In the genomic region with DNA sequence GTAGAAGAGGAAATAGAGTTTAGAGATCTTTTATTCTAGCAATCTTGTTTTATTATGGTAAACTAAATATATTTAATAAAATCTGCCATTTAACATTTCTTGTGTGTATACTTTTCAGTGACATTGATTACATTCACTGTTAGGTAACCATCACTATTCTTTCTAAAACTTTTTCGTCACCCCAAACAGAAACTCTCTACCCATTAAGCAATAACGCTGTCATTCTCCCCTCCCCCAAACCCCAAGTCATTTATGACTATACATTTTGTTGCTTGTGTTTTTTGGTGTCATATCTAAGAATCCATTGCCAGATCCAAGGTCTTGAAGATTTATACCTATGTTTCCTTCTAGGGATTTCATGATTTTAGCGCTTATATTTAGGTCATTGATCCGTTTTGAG, we compare ENCODE assay signal across 25 cellular contexts. TPM values are rescaled to one million over a fixed set of nuclear protein-coding genes. Genes with fewer than 3 reads are reported as not detected.
DNase-seq lines count a peak whose midpoint lies in the region; ATAC-seq and TF ChIP-seq lines count a peak whose summit lies in the region.
"Had no signal": no experiment of that assay in that cellular context is flagged by ENCODE, and none has a peak within 500 bp of the region (broad histone marks: within the 10 kb centered on the region; RNA-seq: fewer than 3 reads in every experiment).

No MANE protein-coding gene starts in this region.

- peak; percentile 56 to 61 for ATAC-seq in activated T-cell treated with anti-CD3 and anti-CD28 coated beads, Interleukin-2, amount 50 U/mL, for 72 hours (replicated peaks in 1 of 2)
- no peak for ATAC-seq in WTC11
- peak; percentile 56 to 59 for ATAC-seq in natural killer cell treated with Interleukin-12 subunit alpha and Interleukin-12 subunit beta and Interleukin-15 and Interleukin-18, amount 100 ng/mL, for 72 hours
- ATAC-seq: activated CD8-positive, alpha-beta memory T cell treated with anti-CD3 and anti-CD28 coated beads, Interleukin-2, amount 10 ng/mL, durations not matched to agents 7 days and 5 days; right lobe of liver had no signal

- POLR2A ChIA-PET in WTC11 (lab: Charles Lee): no interaction called here

- TF ChIP-seq CTCF in WTC11 (IDR thresholded peaks at IDR 0.05) (no peak), osteocyte (IDR thresholded peaks at IDR 0.05) (no peak), tibial nerve (IDR thresholded peaks at IDR 0.05) (no peak)

- TF ChIP-seq POLR2A in tibial nerve (IDR thresholded peaks at IDR 0.05): no peak

- CTCF ChIA-PET in WTC11 (lab: Charles Lee): no interaction called here

- H3K4me1 Mint-ChIP-seq in activated T-cell treated with anti-CD3 and anti-CD28 coated beads, Interleukin-2, amount 50 U/mL, for 72 hours (ENCODE audit: low read depth): peaks cover 66% of the 10 kb centered on the region
- H3K4me1 Mint-ChIP-seq in WTC11: peaks cover 23% of the 10 kb centered on the region
- H3K4me1 Mint-ChIP-seq in natural killer cell treated with Interleukin-12 subunit alpha and Interleukin-12 subunit beta and Interleukin-15 and Interleukin-18, amount 100 ng/mL, for 72 hours (ENCODE audit: low read depth in 2 of 2): peaks cover 26 to 33% of the 10 kb centered on the region in 2 donors
- H3K4me1 Mint-ChIP-seq in osteocyte (ENCODE audit: unreplicated experiment): peaks cover 17% of the 10 kb centered on the region

- H3K36me3 Mint-ChIP-seq in activated T-cell treated with anti-CD3 and anti-CD28 coated beads, Interleukin-2, amount 50 U/mL, for 72 hours (ENCODE audit: insufficient read depth in 2 of 2): peaks cover 4 to 27% of the 10 kb centered on the region in 2 donors
- H3K36me3 Mint-ChIP-seq in WTC11 (peaks cover 27% of the 10 kb centered on the region), osteocyte (ENCODE audit: unreplicated experiment) (no peaks in the 10 kb centered on the region)
- no peaks in the 10 kb centered on the region for H3K36me3 Mint-ChIP-seq in natural killer cell treated with Interleukin-12 subunit alpha and Interleukin-12 subunit beta and Interleukin-15 and Interleukin-18, amount 100 ng/mL, for 72 hours

- peak overlapping the region; percentile 17 to 37 for H3K4me3 Mint-ChIP-seq in activated T-cell treated with anti-CD3 and anti-CD28 coated beads, Interleukin-2, amount 50 U/mL, for 72 hours
- H3K4me3 Mint-ChIP-seq in WTC11 (no peak overlapping the region), osteocyte (ENCODE audit: unreplicated experiment) (no peak overlapping the region)
- H3K4me3 Mint-ChIP-seq in natural killer cell treated with Interleukin-12 subunit alpha and Interleukin-12 subunit beta and Interleukin-15 and Interleukin-18, amount 100 ng/mL, for 72 hours: no peak overlapping the region
- H3K4me3 Mint-ChIP-seq: activated CD8-positive, alpha-beta memory T cell treated with anti-CD3 and anti-CD28 coated beads, Interleukin-2, amount 10 ng/mL, durations not matched to agents 7 days and 5 days; dendritic cell treated with granulocyte-macrophage colony-stimulating factor and Interleukin-4, amounts not matched to agents 40 ng/mL and 50 ng/mL, for 4 days had no signal

- peak overlapping the region; percentile 7 for H3K27ac Mint-ChIP-seq in activated T-cell treated with anti-CD3 and anti-CD28 coated beads, Interleukin-2, amount 50 U/mL, for 72 hours
- H3K27ac Mint-ChIP-seq in WTC11: peak overlapping the region; percentile 44; the same call in 1 of the 2 replicates
- peak overlapping the region in 1 of 2 donors; percentile 81 for H3K27ac Mint-ChIP-seq in natural killer cell treated with Interleukin-12 subunit alpha and Interleukin-12 subunit beta and Interleukin-15 and Interleukin-18, amount 100 ng/mL, for 72 hours
- no peak overlapping the region for H3K27ac Mint-ChIP-seq in osteocyte (ENCODE audit: unreplicated experiment)
- H3K27ac Mint-ChIP-seq: activated CD8-positive, alpha-beta memory T cell treated with anti-CD3 and anti-CD28 coated beads, Interleukin-2, amount 10 ng/mL, durations not matched to agents 7 days and 5 days; dendritic cell treated with granulocyte-macrophage colony-stimulating factor and Interleukin-4, amounts not matched to agents 40 ng/mL and 50 ng/mL, for 4 days had no signal

- no peaks in the 10 kb centered on the region for H3K9me3 ChIP-seq in tibial nerve
- H3K9me3 ChIP-seq: HAP-1, MG63, right lobe of liver had no signal

- H3K4me1 ChIP-seq in tibial nerve: peaks cover 0 to 14% (median 0%) of the 10 kb centered on the region in 4 donors
- H3K4me1 ChIP-seq: right lobe of liver had no signal

- H3K9me3 Mint-ChIP-seq in activated T-cell treated with anti-CD3 and anti-CD28 coated beads, Interleukin-2, amount 50 U/mL, for 72 hours: peaks cover 0 to 5% of the 10 kb centered on the region in 2 donors
- H3K9me3 Mint-ChIP-seq in WTC11: peaks cover 15% of the 10 kb centered on the region
- no peaks in the 10 kb centered on the region for H3K9me3 Mint-ChIP-seq in natural killer cell treated with Interleukin-12 subunit alpha and Interleukin-12 subunit beta and Interleukin-15 and Interleukin-18, amount 100 ng/mL, for 72 hours
- peaks cover 4% of the 10 kb centered on the region for H3K9me3 Mint-ChIP-seq in osteocyte (ENCODE audit: unreplicated experiment)
- H3K9me3 Mint-ChIP-seq: dendritic cell treated with granulocyte-macrophage colony-stimulating factor and Interleukin-4, amounts not matched to agents 40 ng/mL and 50 ng/mL, for 4 days had no signal

- TF ChIP-seq EP300 in tibial nerve (IDR thresholded peaks at IDR 0.05): no peak

- DNase-seq in activated T-cell treated with anti-CD3 and anti-CD28 coated beads, Interleukin-2, amount 50 U/mL, for 72 hours: no peak
- DNase-seq in activated T-cell treated with anti-CD3 and anti-CD28 coated beads for 4 hours (no peak), MV-4-11 (lab: John Stamatoyannopoulos, UW) (peak; percentile 59), WTC11 (ENCODE audit: low spot score) (no peak), AG08396 (ENCODE audit: low spot score) (no peak), osteocyte (ENCODE audit: extremely low spot score, unreplicated experiment) (no peak), tibial nerve (ENCODE audit: low spot score in 2 of 2) (no peak)
- DNase-seq in natural killer cell treated with Interleukin-12 subunit alpha and Interleukin-12 subunit beta and Interleukin-15 and Interleukin-18, amount 100 ng/mL, for 72 hours (ENCODE audit: low spot score): no peak
- DNase-seq: ACHN; activated CD4-positive, alpha-beta T cell treated with anti-CD3 and anti-CD28 coated beads for 1 hour; activated CD8-positive, alpha-beta memory T cell treated with anti-CD3 and anti-CD28 coated beads, Interleukin-2, amount 10 ng/mL, durations not matched to agents 7 days and 5 days; amygdala; DMS 273 treated with DMSO at 0.1 percent for 48 hours; glutamatergic neuron; mesenchymal stem cell; MG63; NCI-H2171; NCI-H524; NK-92 treated with Interleukin-12 subunit alpha and Interleukin-12 subunit beta, amount 100 ng/mL, for 24 hours; right lobe of liver; substantia nigra had no signal

- H3K27me3 Mint-ChIP-seq in activated T-cell treated with anti-CD3 and anti-CD28 coated beads, Interleukin-2, amount 50 U/mL, for 72 hours (ENCODE audit: low read depth): no peaks in the 10 kb centered on the region
- H3K27me3 Mint-ChIP-seq in WTC11 (ENCODE audit: low read depth): no peaks in the 10 kb centered on the region
- no peaks in the 10 kb centered on the region for H3K27me3 Mint-ChIP-seq in natural killer cell treated with Interleukin-12 subunit alpha and Interleukin-12 subunit beta and Interleukin-15 and Interleukin-18, amount 100 ng/mL, for 72 hours
- H3K27me3 Mint-ChIP-seq in osteocyte (ENCODE audit: unreplicated experiment): no peaks in the 10 kb centered on the region
- H3K27me3 Mint-ChIP-seq: activated CD8-positive, alpha-beta memory T cell treated with anti-CD3 and anti-CD28 coated beads, Interleukin-2, amount 10 ng/mL, durations not matched to agents 7 days and 5 days; dendritic cell treated with granulocyte-macrophage colony-stimulating factor and Interleukin-4, amounts not matched to agents 40 ng/mL and 50 ng/mL, for 4 days had no signal

- H3K27me3 ChIP-seq in tibial nerve: no peaks in the 10 kb centered on the region
- H3K27me3 ChIP-seq: cardiac muscle cell, MG63, right lobe of liver had no signal

- 66 to 82% methylated on average over 4 of the region's 4 CpGs for WGBS in tibial nerve, 2 donors

- no peak overlapping the region for H3K4me3 ChIP-seq in tibial nerve
- H3K4me3 ChIP-seq: cardiac muscle cell, HAP-1, MG63, right lobe of liver had no signal

- H3K27ac ChIP-seq in tibial nerve: no peak overlapping the region
- H3K27ac ChIP-seq: C4-2B, cardiac muscle cell, right lobe of liver had no signal

- H3K36me3 ChIP-seq in tibial nerve: no peaks in the 10 kb centered on the region
- H3K36me3 ChIP-seq: cardiac muscle cell, right lobe of liver had no signal

TF ChIP-seq in WTC11, 78 proteins besides CTCF, POLR2A, EP300 and RAD21 (continues in another document):
- TF ChIP-seq SMAD3 (CRISPR knock-in tag; IDR thresholded peaks at IDR 0.05; ENCODE audit: borderline replicate concordance) (no peak), ZNF121 (CRISPR knock-in tag; IDR thresholded peaks at IDR 0.05) (no peak), KAT7 (CRISPR knock-in tag; IDR thresholded peaks at IDR 0.05; ENCODE audit: borderline replicate concordance) (no peak), ERG (CRISPR knock-in tag; IDR thresholded peaks at IDR 0.05) (no peak), SMAD4 (CRISPR knock-in tag; IDR thresholded peaks at IDR 0.05) (no peak), CREB1 (CRISPR knock-in tag; IDR thresholded peaks at IDR 0.05) (no peak), NFE2L1 (CRISPR knock-in tag; IDR thresholded peaks at IDR 0.05) (no peak), CREM (CRISPR knock-in tag; IDR thresholded peaks at IDR 0.05) (no peak)
- TF ChIP-seq, protein P1, sequence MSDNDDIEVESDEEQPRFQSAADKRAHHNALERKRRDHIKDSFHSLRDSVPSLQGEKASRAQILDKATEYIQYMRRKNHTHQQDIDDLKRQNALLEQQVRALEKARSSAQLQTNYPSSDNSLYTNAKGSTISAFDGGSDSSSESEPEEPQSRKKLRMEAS (CRISPR knock-in tag; IDR thresholded peaks at IDR 0.05): no peak

RNA-seq across cellular contexts. Expression of gene URI1, which starts 10.6 kb away (rescaled TPM):
- total RNA-seq in activated T-cell treated with anti-CD3 and anti-CD28 coated beads, Interleukin-2, amount 50 U/mL, for 72 hours: 10 to 100 TPM; 63.6 to 74.6 TPM
- total RNA-seq in WTC11 (2021): 56.9 to 59.5 TPM (median 57.1 TPM) in 3 replicates
- 10 to 100 TPM; 63.1 to 64.0 TPM for total RNA-seq in natural killer cell treated with Interleukin-12 subunit alpha and Interleukin-12 subunit beta and Interleukin-15 and Interleukin-18, amount 100 ng/mL, for 72 hours
- total RNA-seq in osteocyte: 43.7 and 45.1 TPM in 2 replicates
- total RNA-seq in tibial nerve: 10 to 100 TPM; 43.8 to 67.8 (median 59.1) TPM

Comparison
In these comparisons a context has a peak if more than half of its experiments do, and no peak if none do; other contexts are left out.
1. H3K4me3 Mint-ChIP-seq: peak in activated T-cell treated with anti-CD3 and anti-CD28 coated beads, Interleukin-2, amount 50 U/mL, for 72 hours (2 of 2); none in WTC11 (single experiment), natural killer cell treated with Interleukin-12 subunit alpha and Interleukin-12 subunit beta and Interleukin-15 and Interleukin-18, amount 100 ng/mL, for 72 hours (single experiment) and osteocyte (single experiment).